8 cellular contexts compared by ENCODE assay signal in genomic region chr11:6603287-6604080, GRCh38. TPM values are rescaled to one million over a fixed set of nuclear protein-coding genes. Genes with fewer than 3 reads are reported as not detected.
A peak's percentile ranks its signal among the peaks of the same experiment; 100 is the strongest.
DNase-seq lines count a peak whose midpoint lies in the region; ATAC-seq lines count a peak whose summit lies in the region.

ILK (plus strand) TSS chr11:6603774; CDS start chr11:6604272, 498 bp downstream.
RRP8 (minus strand) TSS chr11:6603616; CDS start chr11:6603502, 114 bp downstream.

- peak; percentile 92 for DNase-seq in DMS 273 (lab: John Stamatoyannopoulos, UW; ENCODE audit: unreplicated experiment)
- DNase-seq in HuH-7 (ENCODE audit: low spot score), result peak; percentile 91
- peak; percentile 93 for DNase-seq in OCI-M1 (lab: John Stamatoyannopoulos, UW)
- peak; percentile 84 for DNase-seq in activated T-cell treated with anti-CD3 and anti-CD28 coated beads for 24 hours (ENCODE audit: low read depth)
- DNase-seq in epithelial cell of prostate (ENCODE audit: low read depth, low spot score), result peak; percentile 44
- DNase-seq in mucosa of gallbladder (ENCODE audit: low spot score), result peak; percentile 90
- peak; percentile 82 for DNase-seq in stimulated activated CD8-positive, alpha-beta memory T cell treated with anti-CD3 and anti-CD28 coated beads, Interleukin-4, amount 100 ng/mL, for 24 hours (ENCODE audit: low read depth)

- peak within 1 kb of the TSS; percentile 90 for H3K27ac ChIP-seq in epithelial cell of prostate

- peak; percentile 75 for ATAC-seq in GM21515 (IDR thresholded peaks at IDR 0.05; ENCODE audit: unreplicated experiment)

RNA-seq across cellular contexts. Expression of gene ILK, which starts in this region (rescaled TPM):
- 261 TPM for total RNA-seq in mucosa of gallbladder

RNA-seq across cellular contexts. Expression of gene RRP8, which starts in this region (rescaled TPM):
- total RNA-seq in mucosa of gallbladder, result 25.8 TPM

Comparison
In these comparisons a context has a peak if more than half of its experiments do, and no peak if none do; other contexts are left out.
1. Peak in every context shown above with its lines: DNase-seq, ATAC-seq and H3K27ac ChIP-seq.